In the genomic region with DNA sequence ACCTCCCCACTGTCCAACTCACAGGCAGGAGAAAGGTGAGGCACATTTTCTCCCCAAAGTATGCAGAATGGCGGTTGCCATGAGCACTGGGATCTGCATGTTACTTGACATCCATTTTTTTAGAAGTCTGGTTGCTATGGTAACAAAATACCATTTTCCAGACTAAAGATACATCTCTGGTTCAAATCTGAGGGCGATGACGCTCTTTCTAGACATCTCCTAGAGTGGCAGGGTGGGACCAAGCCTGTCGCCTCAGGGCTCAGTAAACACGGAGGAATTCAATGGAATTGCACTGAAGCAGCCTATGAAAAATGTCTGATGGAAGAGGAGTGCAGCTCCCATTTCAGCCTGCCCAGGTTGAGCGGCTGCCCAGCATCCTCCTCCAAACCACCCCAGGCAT, we compare ENCODE assay signal across 24 cellular contexts.
A peak's percentile ranks its signal among the peaks of the same experiment; 100 is the strongest.
DNase-seq lines count a peak whose midpoint lies in the region; ATAC-seq, FAIRE-seq and TF ChIP-seq lines count a peak whose summit lies in the region.
"Had no signal": no experiment of that assay in that cellular context is flagged by ENCODE, and none has a peak within 500 bp of the region (broad histone marks: within the 10 kb centered on the region; RNA-seq: fewer than 3 reads in every experiment).

No MANE protein-coding gene starts in this region.

- no peak for TF ChIP-seq POLR2A in H54 (IDR thresholded peaks at IDR 0.05; ENCODE audit: low read depth, low read length)

- DNase-seq in NCI-H345 (lab: John Stamatoyannopoulos, UW) (peak; percentile 32), NCI-H345 treated with DMSO at 0.1 percent for 48 hours (lab: John Stamatoyannopoulos, UW; ENCODE audit: unreplicated experiment) (no peak), NCI-H69 (lab: John Stamatoyannopoulos, UW) (peak; percentile 49), superior temporal gyrus (ENCODE audit: extremely low spot score) (peak; percentile 50), H54 (ENCODE audit: insufficient read length, low spot score) (no peak), NCI-H82 (lab: John Stamatoyannopoulos, UW) (no peak)
- DNase-seq: activated CD4-positive, alpha-beta T cell treated with anti-CD3 and anti-CD28 coated beads for 1 hour; activated CD8-positive, alpha-beta memory T cell treated with anti-CD3 and anti-CD28 coated beads for 24 hours; activated naive CD4-positive, alpha-beta T cell treated with anti-CD3 and anti-CD28 coated beads for 36 hours; activated T-cell treated with anti-CD3 and anti-CD28 coated beads, Interleukin-2, amount 50 U/mL, for 48 hours; aorta; CD4-positive, CD25-positive, alpha-beta regulatory T cell; effector CD8-positive, alpha-beta T cell; HCEC 1CT; kidney glomerular epithelial cell; NCI-H1436; NCI-H446; sigmoid colon; SW 1271 had no signal

- ATAC-seq in HG02798 (IDR thresholded peaks at IDR 0.05; ENCODE audit: poor library complexity, unreplicated experiment) = no peak
- ATAC-seq: gastroesophageal sphincter had no signal

- H3K27ac ChIP-seq in cingulate gyrus (ENCODE audit: low read depth, low read length) = peak overlapping the region; percentile 80
- H3K27ac ChIP-seq: esophagus muscularis mucosa, gastroesophageal sphincter, sigmoid colon, suprapubic skin had no signal

- FAIRE-seq in H54 (lab: Jason Lieb, UNC) = no peak

Comparison
In these comparisons a context has a peak if more than half of its experiments do, and no peak if none do; other contexts are left out.
1. DNase-seq: peak in NCI-H345 (single experiment), NCI-H69 (single experiment) and superior temporal gyrus (single experiment); none in NCI-H345 treated with DMSO at 0.1 percent for 48 hours (single experiment), H54 (single experiment) and NCI-H82 (single experiment).